1 cellular context compared by ENCODE assay signal in genomic region chr6:73254323-73254722, GRCh38.
TF ChIP-seq lines count a peak whose summit lies in the region.

No MANE protein-coding gene starts in this region.

TF ChIP-seq in HEK293, 187 proteins besides CTCF, POLR2A, EP300 and RAD21 (continued from another document):
- TF ChIP-seq, protein P1, sequence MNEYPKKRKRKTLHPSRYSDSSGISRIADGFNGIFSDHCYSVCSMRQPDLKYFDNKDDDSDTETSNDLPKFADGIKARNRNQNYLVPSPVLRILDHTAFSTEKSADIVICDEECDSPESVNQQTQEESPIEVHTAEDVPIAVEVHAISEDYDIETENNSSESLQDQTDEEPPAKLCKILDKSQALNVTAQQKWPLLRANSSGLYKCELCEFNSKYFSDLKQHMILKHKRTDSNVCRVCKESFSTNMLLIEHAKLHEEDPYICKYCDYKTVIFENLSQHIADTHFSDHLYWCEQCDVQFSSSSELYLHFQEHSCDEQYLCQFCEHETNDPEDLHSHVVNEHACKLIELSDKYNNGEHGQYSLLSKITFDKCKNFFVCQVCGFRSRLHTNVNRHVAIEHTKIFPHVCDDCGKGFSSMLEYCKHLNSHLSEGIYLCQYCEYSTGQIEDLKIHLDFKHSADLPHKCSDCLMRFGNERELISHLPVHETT (tag by site-specific recombination; IDR thresholded peaks at IDR 0.05), result peak; percentile 52; the same call in 1 of the 2 replicates
- TF ChIP-seq ZNF791 (tag by site-specific recombination; IDR thresholded peaks at IDR 0.05) (0 out of 2 replicates have a peak, but pooled peaks have one; percentile 47), ZNF202 (tag by site-specific recombination; IDR thresholded peaks at IDR 0.05; ENCODE audit: borderline replicate concordance) (0 out of 2 replicates have a peak, but pooled peaks have one; percentile 42), ZNF560 (tag by site-specific recombination; IDR thresholded peaks at IDR 0.05; ENCODE audit: borderline replicate concordance) (peak; percentile 76; the same call in 1 of the 2 replicates), ZNF510 (tag by site-specific recombination; IDR thresholded peaks at IDR 0.05; ENCODE audit: insufficient replicate concordance) (peak; percentile 72), ZNF514 (tag by site-specific recombination; IDR thresholded peaks at IDR 0.05) (peak; percentile 76; the same call in 1 of the 2 replicates), ZNF555 (tag by site-specific recombination; conservative IDR thresholded peaks at IDR 0.05) (peak; percentile 97), GLI2 (tag by site-specific recombination; IDR thresholded peaks at IDR 0.05; ENCODE audit: borderline replicate concordance, low read depth) (peak; percentile 51; the same call in 1 of the 2 replicates), ZBTB21 (tag by site-specific recombination; IDR thresholded peaks at IDR 0.05) (peak; percentile 45; the same call in 1 of the 2 replicates), ZNF433 (tag by site-specific recombination; IDR thresholded peaks at IDR 0.05; ENCODE audit: low read depth) (peak; percentile 77), SP3 (tag by site-specific recombination; IDR thresholded peaks at IDR 0.05) (peak; percentile 16; the same call in 1 of the 2 replicates), ZFP37 (tag by site-specific recombination; IDR thresholded peaks at IDR 0.05) (peak; percentile 70; the same call in 1 of the 2 replicates), ZBTB1 (tag by site-specific recombination; IDR thresholded peaks at IDR 0.05) (peak; percentile 60; the same call in 1 of the 2 replicates), ZNF623 (tag by site-specific recombination; IDR thresholded peaks at IDR 0.05) (peak; percentile 82), GFI1B (tag by site-specific recombination; IDR thresholded peaks at IDR 0.05) (peak; percentile 51; the same call in 1 of the 2 replicates), ZNF394 (tag by site-specific recombination; IDR thresholded peaks at IDR 0.05; ENCODE audit: borderline replicate concordance) (peak; percentile 98), REST (tag by site-specific recombination; IDR thresholded peaks at IDR 0.05) (peak; percentile 83), ZNF140 (tag by site-specific recombination; IDR thresholded peaks at IDR 0.05) (peak; percentile 90), ZNF664 (tag by site-specific recombination; IDR thresholded peaks at IDR 0.05) (peak; percentile 42; the same call in 1 of the 2 replicates), ZNF529 (tag by site-specific recombination; IDR thresholded peaks at IDR 0.05; ENCODE audit: insufficient replicate concordance) (peak; percentile 84), ZNF16 (tag by site-specific recombination; IDR thresholded peaks at IDR 0.05; ENCODE audit: low read depth) (0 out of 2 replicates have a peak, but pooled peaks have one; percentile 23)
- TF ChIP-seq, protein P2, sequence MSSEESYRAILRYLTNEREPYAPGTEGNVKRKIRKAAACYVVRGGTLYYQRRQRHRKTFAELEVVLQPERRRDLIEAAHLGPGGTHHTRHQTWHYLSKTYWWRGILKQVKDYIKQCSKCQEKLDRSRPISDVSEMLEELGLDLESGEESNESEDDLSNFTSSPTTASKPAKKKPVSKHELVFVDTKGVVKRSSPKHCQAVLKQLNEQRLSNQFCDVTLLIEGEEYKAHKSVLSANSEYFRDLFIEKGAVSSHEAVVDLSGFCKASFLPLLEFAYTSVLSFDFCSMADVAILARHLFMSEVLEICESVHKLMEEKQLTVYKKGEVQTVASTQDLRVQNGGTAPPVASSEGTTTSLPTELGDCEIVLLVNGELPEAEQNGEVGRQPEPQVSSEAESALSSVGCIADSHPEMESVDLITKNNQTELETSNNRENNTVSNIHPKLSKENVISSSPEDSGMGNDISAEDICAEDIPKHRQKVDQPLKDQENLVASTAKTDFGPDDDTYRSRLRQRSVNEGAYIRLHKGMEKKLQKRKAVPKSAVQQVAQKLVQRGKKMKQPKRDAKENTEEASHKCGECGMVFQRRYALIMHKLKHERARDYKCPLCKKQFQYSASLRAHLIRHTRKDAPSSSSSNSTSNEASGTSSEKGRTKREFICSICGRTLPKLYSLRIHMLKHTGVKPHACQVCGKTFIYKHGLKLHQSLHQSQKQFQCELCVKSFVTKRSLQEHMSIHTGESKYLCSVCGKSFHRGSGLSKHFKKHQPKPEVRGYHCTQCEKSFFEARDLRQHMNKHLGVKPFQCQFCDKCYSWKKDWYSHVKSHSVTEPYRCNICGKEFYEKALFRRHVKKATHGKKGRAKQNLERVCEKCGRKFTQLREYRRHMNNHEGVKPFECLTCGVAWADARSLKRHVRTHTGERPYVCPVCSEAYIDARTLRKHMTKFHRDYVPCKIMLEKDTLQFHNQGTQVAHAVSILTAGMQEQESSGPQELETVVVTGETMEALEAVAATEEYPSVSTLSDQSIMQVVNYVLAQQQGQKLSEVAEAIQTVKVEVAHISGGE (tag by site-specific recombination; conservative IDR thresholded peaks at IDR 0.05; ENCODE audit: low read depth), result peak; percentile 79
